Comparison of ENCODE assay signal across 16 cellular contexts in genomic region chr2:37602040-37602439, GRCh38.
A peak's percentile ranks its signal among the peaks of the same experiment; 100 is the strongest.
DNase-seq lines count a peak whose midpoint lies in the region; ATAC-seq and TF ChIP-seq lines count a peak whose summit lies in the region.
"Had no signal": no experiment of that assay in that cellular context is flagged by ENCODE, and none has a peak within 500 bp of the region (broad histone marks: within the 10 kb centered on the region; RNA-seq: fewer than 3 reads in every experiment).

No MANE protein-coding gene starts in this region.

- POLR2A ChIA-PET in activated CD4-positive, alpha-beta memory T cell treated with anti-CD3 and anti-CD28 coated beads, Interleukin-2, amount 10 ng/mL, durations not matched to agents 7 days and 5 days (lab: Charles Lee): interaction anchor here (1.0 to 6.9 kb wide), 7 partner anchors 13 to 47 kb away, joined by 3 to 66 read pairs (median 5); no protein-coding TSS in a partner anchor

- no peaks in the 10 kb centered on the region for H3K27me3 ChIP-seq in foreskin keratinocyte
- H3K27me3 ChIP-seq: BLaER1, left lung had no signal

- peaks cover 9 to 16% of the 10 kb centered on the region in 2 donors for H3K9me3 Mint-ChIP-seq in activated T-cell treated with anti-CD3 and anti-CD28 coated beads, Interleukin-2, amount 50 U/mL, for 72 hours
- H3K9me3 Mint-ChIP-seq in activated CD4-positive, alpha-beta memory T cell treated with anti-CD3 and anti-CD28 coated beads, Interleukin-2, amount 10 ng/mL, durations not matched to agents 7 days and 5 days: peaks cover 39% of the 10 kb centered on the region
- peaks cover 46 to 77% (median 57%) of the 10 kb centered on the region in 6 donors for H3K9me3 Mint-ChIP-seq in immature natural killer cell
- H3K9me3 Mint-ChIP-seq in stimulated activated memory B cell treated with anti-CD40 and anti-IgM and Interleukin-4, amounts not matched to agents 10 μg/mL and 1 μg/mL and 100 μg/mL, for 72 hours: peaks cover 3% of the 10 kb centered on the region

- peaks cover 40% of the 10 kb centered on the region for H3K4me1 Mint-ChIP-seq in activated T-cell treated with anti-CD3 and anti-CD28 coated beads, Interleukin-2, amount 50 U/mL, for 72 hours (ENCODE audit: low read depth)
- H3K4me1 Mint-ChIP-seq in activated CD4-positive, alpha-beta memory T cell treated with anti-CD3 and anti-CD28 coated beads, Interleukin-2, amount 10 ng/mL, durations not matched to agents 7 days and 5 days: peaks cover 68% of the 10 kb centered on the region
- H3K4me1 Mint-ChIP-seq in immature natural killer cell: peaks cover 68 to 76% of the 10 kb centered on the region in 2 donors
- H3K4me1 Mint-ChIP-seq in stimulated activated memory B cell treated with anti-CD40 and anti-IgM and Interleukin-4, amounts not matched to agents 10 μg/mL and 1 μg/mL and 100 μg/mL, for 72 hours: peaks cover 45% of the 10 kb centered on the region

- no peaks in the 10 kb centered on the region for H3K27me3 Mint-ChIP-seq in activated T-cell treated with anti-CD3 and anti-CD28 coated beads, Interleukin-2, amount 50 U/mL, for 72 hours (ENCODE audit: low read depth)
- peaks cover 5% of the 10 kb centered on the region for H3K27me3 Mint-ChIP-seq in activated CD4-positive, alpha-beta memory T cell treated with anti-CD3 and anti-CD28 coated beads, Interleukin-2, amount 10 ng/mL, durations not matched to agents 7 days and 5 days
- peaks cover 7 to 15% (median 10%) of the 10 kb centered on the region in 3 donors for H3K27me3 Mint-ChIP-seq in immature natural killer cell (ENCODE audit: low read depth in 3 of 3)
- no peaks in the 10 kb centered on the region for H3K27me3 Mint-ChIP-seq in stimulated activated memory B cell treated with anti-CD40 and anti-IgM and Interleukin-4, amounts not matched to agents 10 μg/mL and 1 μg/mL and 100 μg/mL, for 72 hours

- no peak for TF ChIP-seq CTCF in foreskin keratinocyte (conservative IDR thresholded peaks at IDR 0.05)

- H3K4me3 Mint-ChIP-seq in activated T-cell treated with anti-CD3 and anti-CD28 coated beads, Interleukin-2, amount 50 U/mL, for 72 hours: peak overlapping the region; percentile 48 to 66
- H3K4me3 Mint-ChIP-seq in activated CD4-positive, alpha-beta memory T cell treated with anti-CD3 and anti-CD28 coated beads, Interleukin-2, amount 10 ng/mL, durations not matched to agents 7 days and 5 days: peak overlapping the region; percentile 85
- H3K4me3 Mint-ChIP-seq in immature natural killer cell: peak overlapping the region; percentile 92 to 100 (median 97)
- H3K4me3 Mint-ChIP-seq in stimulated activated memory B cell treated with anti-CD40 and anti-IgM and Interleukin-4, amounts not matched to agents 10 μg/mL and 1 μg/mL and 100 μg/mL, for 72 hours: no peak overlapping the region

- no peak for DNase-seq in activated T-cell treated with anti-CD3 and anti-CD28 coated beads, Interleukin-2, amount 50 U/mL, for 72 hours
- no peak for DNase-seq in activated T-cell treated with anti-CD3 and anti-CD28 coated beads for 4 hours
- DNase-seq in activated CD4-positive, alpha-beta memory T cell treated with anti-CD3 and anti-CD28 coated beads, Interleukin-2, amount 10 ng/mL, durations not matched to agents 7 days and 5 days: no peak
- DNase-seq in immature natural killer cell: no peak
- DNase-seq in NCI-H2171 (lab: John Stamatoyannopoulos, UW): no peak
- DNase-seq in foreskin keratinocyte: no peak
- DNase-seq: activated CD4-positive, CD25-positive, alpha-beta regulatory T cell treated with anti-CD3 and anti-CD28 coated beads, Interleukin-2, amount 50 U/mL, for 72 hours; cerebellar nuclear complex; effector CD8-positive, alpha-beta T cell; left lung; NCI-H146 had no signal

- peak in 1 of 2 donors; percentile 32 for ATAC-seq in activated T-cell treated with anti-CD3 and anti-CD28 coated beads, Interleukin-2, amount 50 U/mL, for 72 hours (replicated peaks in 1 of 2)
- ATAC-seq in stimulated activated memory B cell treated with anti-CD40 and anti-IgM and Interleukin-4, amounts not matched to agents 10 μg/mL and 1 μg/mL and 100 μg/mL, for 72 hours: no peak
- no peak for ATAC-seq in HG03280 (IDR thresholded peaks at IDR 0.05; ENCODE audit: unreplicated experiment)
- ATAC-seq in foreskin keratinocyte: no peak
- ATAC-seq: A549, K562, left lung had no signal

- CTCF ChIA-PET in activated CD4-positive, alpha-beta memory T cell treated with anti-CD3 and anti-CD28 coated beads, Interleukin-2, amount 10 ng/mL, durations not matched to agents 7 days and 5 days (lab: Charles Lee): interaction anchor here (1.0 to 3.4 kb wide), 3 partner anchors 13 to 47 kb away, joined by 3 to 13 read pairs (median 5); no protein-coding TSS in a partner anchor

- peak overlapping the region; percentile 97 for H3K27ac Mint-ChIP-seq in activated T-cell treated with anti-CD3 and anti-CD28 coated beads, Interleukin-2, amount 50 U/mL, for 72 hours
- H3K27ac Mint-ChIP-seq in activated CD4-positive, alpha-beta memory T cell treated with anti-CD3 and anti-CD28 coated beads, Interleukin-2, amount 10 ng/mL, durations not matched to agents 7 days and 5 days: no peak overlapping the region
- peak overlapping the region; percentile 98 to 100 (median 100) for H3K27ac Mint-ChIP-seq in immature natural killer cell
- H3K27ac Mint-ChIP-seq in stimulated activated memory B cell treated with anti-CD40 and anti-IgM and Interleukin-4, amounts not matched to agents 10 μg/mL and 1 μg/mL and 100 μg/mL, for 72 hours: peak overlapping the region; percentile 90

- H3K4me1 ChIP-seq in foreskin keratinocyte: peaks cover 10% of the 10 kb centered on the region
- H3K4me1 ChIP-seq: A549 had no signal

- H3K27ac ChIP-seq in foreskin keratinocyte: no peak overlapping the region
- H3K27ac ChIP-seq: A549, BLaER1, left lung had no signal

- peaks cover 9 to 24% of the 10 kb centered on the region in 2 donors for H3K36me3 Mint-ChIP-seq in activated T-cell treated with anti-CD3 and anti-CD28 coated beads, Interleukin-2, amount 50 U/mL, for 72 hours (ENCODE audit: insufficient read depth in 2 of 2)
- H3K36me3 Mint-ChIP-seq in activated CD4-positive, alpha-beta memory T cell treated with anti-CD3 and anti-CD28 coated beads, Interleukin-2, amount 10 ng/mL, durations not matched to agents 7 days and 5 days (ENCODE audit: low read depth): peaks cover 87% of the 10 kb centered on the region
- peaks cover 62 to 89% (median 67%) of the 10 kb centered on the region in 3 donors for H3K36me3 Mint-ChIP-seq in immature natural killer cell
- H3K36me3 Mint-ChIP-seq in stimulated activated memory B cell treated with anti-CD40 and anti-IgM and Interleukin-4, amounts not matched to agents 10 μg/mL and 1 μg/mL and 100 μg/mL, for 72 hours: peaks cover 15% of the 10 kb centered on the region
